In the genomic region with DNA sequence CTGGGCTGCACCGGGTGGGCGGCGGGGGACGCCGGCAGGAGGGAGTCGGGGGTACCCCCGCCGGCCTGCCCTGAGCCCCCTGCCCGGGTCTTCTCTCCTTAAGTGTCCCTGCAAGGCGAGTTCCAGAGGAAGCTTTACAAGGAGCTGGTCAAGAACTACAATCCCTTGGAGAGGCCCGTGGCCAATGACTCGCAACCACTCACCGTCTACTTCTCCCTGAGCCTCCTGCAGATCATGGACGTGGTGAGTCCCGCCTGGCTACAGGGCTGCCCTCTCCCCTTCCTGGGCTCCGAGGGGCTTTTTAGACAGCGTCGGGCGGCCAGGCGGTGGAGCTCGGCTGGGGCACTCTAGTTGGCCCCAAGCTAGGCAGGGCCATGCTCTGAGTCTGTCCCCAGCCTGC, we compare ENCODE assay signal across 9 cellular contexts. TPM values are rescaled to one million over a fixed set of nuclear protein-coding genes. Genes with fewer than 3 reads are reported as not detected.
DNase-seq lines count a peak whose midpoint lies in the region; ATAC-seq and TF ChIP-seq lines count a peak whose summit lies in the region.
"Had no signal": no experiment of that assay in that cellular context is flagged by ENCODE, and none has a peak within 500 bp of the region (broad histone marks: within the 10 kb centered on the region; RNA-seq: fewer than 3 reads in every experiment).

No MANE protein-coding gene starts in this region.

- no peaks in the 10 kb centered on the region for H3K36me3 ChIP-seq in gastrocnemius medialis

- ATAC-seq in GM19438 (IDR thresholded peaks at IDR 0.05; ENCODE audit: low read depth, unreplicated experiment) (peak; percentile 5), right cardiac atrium (peak in 1 of 2 donors; percentile 7), gastrocnemius medialis (peak in 1 of 2 donors; percentile 28), GM19395 (IDR thresholded peaks at IDR 0.05; ENCODE audit: unreplicated experiment) (no peak), HG03469 (IDR thresholded peaks at IDR 0.05; ENCODE audit: unreplicated experiment) (no peak), GM18502 (IDR thresholded peaks at IDR 0.05; ENCODE audit: poor library complexity, unreplicated experiment) (no peak)

- DNase-seq in SK-MEL-5 (ENCODE audit: low read depth, low spot score), result peak; percentile 32
- no peak for DNase-seq in right cardiac atrium
- no peak for DNase-seq in gastrocnemius medialis
- DNase-seq in activated CD4-positive, alpha-beta T cell treated with anti-CD3 and anti-CD28 coated beads, Interleukin-2, amount 50 U/mL, for 48 hours, result no peak

- intact Hi-C loops in right cardiac atrium (cut with DNase I) (no loop called here), gastrocnemius medialis (cut with DNase I; ENCODE audit: low total_unique reads) (loop anchor here (1.0 kb wide), 1 partner anchor 160 kb away; the partner anchor contains the start of gene OTUD7A)

- in situ Hi-C loops in SK-MEL-5 (cut with HindIII; ENCODE audit: low pct_unique_long_range_greater_than_20kb, low sequenced_read_pairs), result no loop called here
- in situ Hi-C loops in gastrocnemius medialis (cut with MboI; ENCODE audit: low sequenced_read_pairs in 4 of 4), result no loop called here

- peak overlapping the region; percentile 65 for H3K4me3 ChIP-seq in right cardiac atrium (ENCODE audit: low read length)
- peak overlapping the region; percentile 60 to 63 (median 61) for H3K4me3 ChIP-seq in gastrocnemius medialis

- H3K27ac ChIP-seq in right cardiac atrium (ENCODE audit: low read length), result no peak overlapping the region
- peak overlapping the region; percentile 17 to 57 (median 34) for H3K27ac ChIP-seq in gastrocnemius medialis
- H3K27ac ChIP-seq: epithelial cell of prostate had no signal

- TF ChIP-seq CTCF in gastrocnemius medialis (IDR thresholded peaks at IDR 0.05 in 4 of 5, conservative IDR thresholded peaks at IDR 0.05 in 1 of 5), result no peak

- H3K9me3 ChIP-seq in right cardiac atrium (ENCODE audit: control insufficient read depth, low read length) (no peaks in the 10 kb centered on the region), gastrocnemius medialis (no peaks in the 10 kb centered on the region)

- TF ChIP-seq POLR2A in gastrocnemius medialis (IDR thresholded peaks at IDR 0.05), result no peak

- H3K4me1 ChIP-seq in right cardiac atrium (ENCODE audit: control insufficient read depth, insufficient read depth, low read length), result no peaks in the 10 kb centered on the region
- H3K4me1 ChIP-seq in gastrocnemius medialis, result peaks cover 10 to 13% of the 10 kb centered on the region in 2 donors

- 7% methylated on average over 21 of the region's 21 CpGs for WGBS in right cardiac atrium

- H3K27me3 ChIP-seq in right cardiac atrium (ENCODE audit: control insufficient read depth, insufficient read depth) (peaks cover 2% of the 10 kb centered on the region), gastrocnemius medialis (peaks cover 7 to 18% (median 10%) of the 10 kb centered on the region in 3 donors)

RNA-seq across cellular contexts. Expression of gene CHRNA7, which starts 0.5 kb away (rescaled TPM):
- total RNA-seq in SK-MEL-5 (2014; rRNA removed; shearing (Covaris generic)), result 10.0 and 10.3 TPM in 2 replicates
- 13.7 and 18.9 TPM in 2 replicates for polyA plus RNA-seq in SK-MEL-5 (2015; cell fraction: cytosol; rRNA removed)
- polyA plus RNA-seq in SK-MEL-5 (2015; cell fraction: nucleus; rRNA removed), result 10.7 and 25.7 TPM in 2 replicates
- total RNA-seq in right cardiac atrium (1 to 10 TPM; 1.2 to 2.9 (median 1.7) TPM), gastrocnemius medialis (1 to 10 TPM in 1 of 4 donors, under 1 TPM in 3; 0.35 to 6.5 (median 0.66) TPM)
- polyA plus RNA-seq in right cardiac atrium, result 1.8 TPM
